In genomic region chr1:3821934-3822307, GRCh38 we compare ENCODE assay signal across 21 cellular contexts. TPM values are rescaled to one million over a fixed set of nuclear protein-coding genes. Genes with fewer than 3 reads are reported as not detected.
"Had no signal": no experiment of that assay in that cellular context is flagged by ENCODE, and none has a peak within 500 bp of the region (broad histone marks: within the 10 kb centered on the region; RNA-seq: fewer than 3 reads in every experiment).

No MANE protein-coding gene starts in this region.

- H3K27ac Mint-ChIP-seq: activated CD4-positive, alpha-beta T cell treated with anti-CD3 and anti-CD28 coated beads, Interleukin-2, amount 10 ng/mL, durations not matched to agents 7 days and 5 days; activated CD8-positive, alpha-beta T cell treated with anti-CD3 and anti-CD28 coated beads, Interleukin-2, amount 10 ng/mL, durations not matched to agents 7 days and 5 days; activated naive CD4-positive, alpha-beta T cell treated with anti-CD3 and anti-CD28 coated beads, Interleukin-2, amount 10 ng/mL, durations not matched to agents 7 days and 5 days; activated naive CD8-positive, alpha-beta T cell treated with anti-CD3 and anti-CD28 coated beads, Interleukin-2, amount 50 U/mL, for 24 hours; activated T-cell treated with anti-CD3 and anti-CD28 coated beads, Interleukin-2, amount 50 U/mL, for 24 hours; activated T-helper 2 cell treated with anti-CD3 and anti-CD28 coated beads, Interferon-gamma antibody, Interleukin-2, Interleukin-4, amounts not matched to agents 10 μg/mL and 5 μg/mL and 100 μg/mL, durations not matched to agents 14 hours and 24 hours and 36 hours had no signal

- ATAC-seq: activated CD8-positive, alpha-beta T cell treated with anti-CD3 and anti-CD28 coated beads, Interleukin-2, amount 10 ng/mL, durations not matched to agents 7 days and 5 days; activated naive CD8-positive, alpha-beta T cell treated with anti-CD3 and anti-CD28 coated beads, Interleukin-2, amount 50 U/mL, for 24 hours; stimulated activated naive CD8-positive, alpha-beta T cell treated with anti-CD3 and anti-CD28 coated beads, Interleukin-15, amount 100 ng/mL, for 72 hours had no signal

- H3K9me3 ChIP-seq: colonic mucosa, prostate gland, right atrium auricular region had no signal

- H3K36me3 ChIP-seq: colonic mucosa had no signal

- H3K9me3 Mint-ChIP-seq: activated CD4-positive, alpha-beta T cell treated with anti-CD3 and anti-CD28 coated beads, Interleukin-2, amount 10 ng/mL, durations not matched to agents 7 days and 5 days; activated naive CD4-positive, alpha-beta T cell treated with anti-CD3 and anti-CD28 coated beads, Interleukin-2, amount 10 ng/mL, durations not matched to agents 7 days and 5 days; activated naive CD8-positive, alpha-beta T cell treated with anti-CD3 and anti-CD28 coated beads, Interleukin-2, amount 50 U/mL, for 24 hours; activated T-cell treated with anti-CD3 and anti-CD28 coated beads, Interleukin-2, amount 50 U/mL, for 24 hours; activated T-helper 2 cell treated with anti-CD3 and anti-CD28 coated beads, Interferon-gamma antibody, Interleukin-2, Interleukin-4, amounts not matched to agents 10 μg/mL and 5 μg/mL and 100 μg/mL, durations not matched to agents 14 hours and 24 hours and 36 hours; stimulated activated naive CD8-positive, alpha-beta T cell treated with anti-CD3 and anti-CD28 coated beads, Interleukin-15, amount 100 ng/mL, for 72 hours had no signal

- H3K4me1 ChIP-seq: colonic mucosa, prostate gland, right atrium auricular region had no signal

- H3K4me3 Mint-ChIP-seq: activated CD4-positive, alpha-beta T cell treated with anti-CD3 and anti-CD28 coated beads, Interleukin-2, amount 10 ng/mL, durations not matched to agents 7 days and 5 days; activated CD8-positive, alpha-beta T cell treated with anti-CD3 and anti-CD28 coated beads, Interleukin-2, amount 10 ng/mL, durations not matched to agents 7 days and 5 days; activated naive CD4-positive, alpha-beta T cell treated with anti-CD3 and anti-CD28 coated beads, Interleukin-2, amount 10 ng/mL, durations not matched to agents 7 days and 5 days; activated naive CD8-positive, alpha-beta T cell treated with anti-CD3 and anti-CD28 coated beads, Interleukin-2, amount 50 U/mL, for 24 hours; activated T-cell treated with anti-CD3 and anti-CD28 coated beads, Interleukin-2, amount 50 U/mL, for 24 hours; stimulated activated naive CD8-positive, alpha-beta T cell treated with anti-CD3 and anti-CD28 coated beads, Interleukin-15, amount 100 ng/mL, for 72 hours had no signal

- H3K27me3 Mint-ChIP-seq: activated CD4-positive, alpha-beta T cell treated with anti-CD3 and anti-CD28 coated beads, Interleukin-2, amount 10 ng/mL, durations not matched to agents 7 days and 5 days; activated naive CD4-positive, alpha-beta T cell treated with anti-CD3 and anti-CD28 coated beads, Interleukin-2, amount 10 ng/mL, durations not matched to agents 7 days and 5 days; activated naive CD8-positive, alpha-beta T cell treated with anti-CD3 and anti-CD28 coated beads, Interleukin-2, amount 50 U/mL, for 24 hours; activated T-cell treated with anti-CD3 and anti-CD28 coated beads, Interleukin-2, amount 50 U/mL, for 24 hours; stimulated activated naive CD8-positive, alpha-beta T cell treated with anti-CD3 and anti-CD28 coated beads, Interleukin-15, amount 100 ng/mL, for 72 hours had no signal

- H3K27me3 ChIP-seq: brain microvascular endothelial cell, colonic mucosa, right atrium auricular region had no signal

- DNase-seq: activated CD4-positive, alpha-beta T cell treated with anti-CD3 and anti-CD28 coated beads, Interleukin-2, amount 10 ng/mL, durations not matched to agents 7 days and 5 days; activated CD8-positive, alpha-beta T cell treated with anti-CD3 and anti-CD28 coated beads, Interleukin-2, amount 10 ng/mL, durations not matched to agents 7 days and 5 days; activated naive CD4-positive, alpha-beta T cell treated with anti-CD3 and anti-CD28 coated beads, Interleukin-2, amount 10 ng/mL, durations not matched to agents 7 days and 5 days; activated naive CD8-positive, alpha-beta T cell treated with anti-CD3 and anti-CD28 coated beads, Interleukin-2, amount 50 U/mL, for 24 hours; activated T-cell treated with anti-CD3 and anti-CD28 coated beads, Interleukin-2, amount 50 U/mL, for 24 hours; brain microvascular endothelial cell; central memory CD4-positive, alpha-beta T cell; colonic mucosa; erythroblast; foreskin melanocyte; hypothalamus; islet precursor cell; midbrain; stimulated activated CD4-positive, alpha-beta T cell treated with anti-CD3 and anti-CD28 coated beads, Interleukin-2, amount 100 ng/mL, for 24 hours; stimulated activated naive CD8-positive, alpha-beta T cell treated with anti-CD3 and anti-CD28 coated beads, Interleukin-15, amount 100 ng/mL, for 72 hours; trophoblast cell had no signal

- H3K4me1 Mint-ChIP-seq: activated CD4-positive, alpha-beta T cell treated with anti-CD3 and anti-CD28 coated beads, Interleukin-2, amount 10 ng/mL, durations not matched to agents 7 days and 5 days; activated naive CD4-positive, alpha-beta T cell treated with anti-CD3 and anti-CD28 coated beads, Interleukin-2, amount 10 ng/mL, durations not matched to agents 7 days and 5 days; activated naive CD8-positive, alpha-beta T cell treated with anti-CD3 and anti-CD28 coated beads, Interleukin-2, amount 50 U/mL, for 24 hours; stimulated activated naive CD8-positive, alpha-beta T cell treated with anti-CD3 and anti-CD28 coated beads, Interleukin-15, amount 100 ng/mL, for 72 hours had no signal

- H3K27ac ChIP-seq: brain microvascular endothelial cell, colonic mucosa, prostate gland, right atrium auricular region had no signal

- H3K4me3 ChIP-seq: colonic mucosa, prostate gland, right atrium auricular region had no signal

RNA-seq across cellular contexts. Expression of gene SMIM1, which starts 49.4 kb away (rescaled TPM):
- total RNA-seq: activated CD8-positive, alpha-beta T cell treated with anti-CD3 and anti-CD28 coated beads, Interleukin-2, amount 10 ng/mL, durations not matched to agents 7 days and 5 days; osteoblast; temporal lobe had no signal
